1 cellular context compared by ENCODE assay signal in the genomic region with DNA sequence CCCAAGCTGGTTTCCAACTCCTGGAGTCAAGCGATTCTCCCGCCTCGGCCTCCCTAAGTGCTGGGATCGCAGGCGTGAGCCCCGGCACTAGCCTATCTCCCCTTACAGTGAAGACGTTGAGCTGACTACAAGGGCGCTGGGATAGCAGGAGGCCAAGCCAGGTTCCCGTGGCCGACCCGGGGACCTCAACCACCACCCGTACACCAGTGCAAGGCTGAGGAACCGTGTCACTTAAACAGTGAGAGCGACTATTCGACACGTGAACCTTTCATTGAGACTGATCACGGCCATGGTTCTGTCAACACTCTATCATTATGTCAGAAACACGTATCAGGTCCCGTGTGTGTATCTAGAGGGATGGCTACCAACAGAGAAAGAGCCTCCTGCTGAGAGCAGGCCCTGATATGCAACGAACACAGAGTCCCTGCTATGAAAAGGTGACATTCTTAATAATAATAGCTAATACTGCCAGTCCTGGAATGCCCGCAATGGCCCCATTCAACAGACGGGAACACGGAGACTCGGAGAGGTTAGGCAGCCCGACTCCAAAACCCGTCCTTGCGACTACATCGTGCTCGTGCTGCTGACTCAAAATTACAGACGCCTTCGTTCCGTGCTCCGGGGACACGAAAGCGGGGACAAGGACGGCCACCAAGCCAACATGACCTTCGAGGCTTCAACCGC.
TF ChIP-seq lines count a peak whose summit lies in the region.

No MANE protein-coding gene starts in this region.

TF ChIP-seq in endothelial cell of umbilical vein, 7 proteins besides CTCF, POLR2A, EP300 and RAD21:
- TF ChIP-seq EZH2 (IDR thresholded peaks at IDR 0.05; ENCODE audit: borderline replicate concordance, low read depth, low read length, severe bottlenecking) (no peak), GATA2 (IDR thresholded peaks at IDR 0.05; ENCODE audit: insufficient read depth, insufficient read length, low read depth, low read length) (no peak), MYC (IDR thresholded peaks at IDR 0.05; ENCODE audit: low read depth, low read length) (no peak), FOS (IDR thresholded peaks at IDR 0.05; ENCODE audit: borderline replicate concordance, insufficient read depth, low read length) (no peak), JUN (IDR thresholded peaks at IDR 0.05; ENCODE audit: borderline replicate concordance, insufficient read depth, insufficient read length, low read depth) (no peak), POLR2AphosphoS5 (IDR thresholded peaks at IDR 0.05; ENCODE audit: insufficient read depth, low read depth, low read length) (no peak)
- TF ChIP-seq, protein P1, sequence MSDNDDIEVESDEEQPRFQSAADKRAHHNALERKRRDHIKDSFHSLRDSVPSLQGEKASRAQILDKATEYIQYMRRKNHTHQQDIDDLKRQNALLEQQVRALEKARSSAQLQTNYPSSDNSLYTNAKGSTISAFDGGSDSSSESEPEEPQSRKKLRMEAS (IDR thresholded peaks at IDR 0.05; ENCODE audit: insufficient read depth, insufficient read length), result no peak
